ENCODE assay signal across 8 cellular contexts in genomic region chr10:102133373-102134195, GRCh38.
DNase-seq lines count a peak whose midpoint lies in the region; ATAC-seq lines count a peak whose summit lies in the region.

No MANE protein-coding gene starts in this region.

- H3K27ac ChIP-seq in epithelial cell of prostate = peak overlapping the region; percentile 94

- DNase-seq in Ammon's horn (ENCODE audit: low spot score) (peak; percentile 75), NCI-H2227 treated with DMSO at 0.1 percent for 48 hours (lab: John Stamatoyannopoulos, UW) (peak; percentile 36), epithelial cell of prostate (ENCODE audit: low read depth, low spot score) (no peak), midbrain (lab: John Stamatoyannopoulos, UW) (peak; percentile 78)
- DNase-seq in activated CD8-positive, alpha-beta memory T cell treated with anti-CD3 and anti-CD28 coated beads for 48 hours (ENCODE audit: low read depth in 2 of 3, low spot score in 2 of 3) = peak in 2 of 3 experiments; percentile 48 to 60
- peak; percentile 64 for DNase-seq in stimulated activated CD8-positive, alpha-beta memory T cell treated with anti-CD3 and anti-CD28 coated beads, Interleukin-4, amount 100 ng/mL, for 24 hours (ENCODE audit: low read depth)

- peak; percentile 18 for ATAC-seq in GM21528 (IDR thresholded peaks at IDR 0.05; ENCODE audit: low FRiP score, unreplicated experiment)
- ATAC-seq in GM18861 (IDR thresholded peaks at IDR 0.05; ENCODE audit: unreplicated experiment) = no peak
